Comparison of ENCODE assay signal across 10 cellular contexts in the genomic region with DNA sequence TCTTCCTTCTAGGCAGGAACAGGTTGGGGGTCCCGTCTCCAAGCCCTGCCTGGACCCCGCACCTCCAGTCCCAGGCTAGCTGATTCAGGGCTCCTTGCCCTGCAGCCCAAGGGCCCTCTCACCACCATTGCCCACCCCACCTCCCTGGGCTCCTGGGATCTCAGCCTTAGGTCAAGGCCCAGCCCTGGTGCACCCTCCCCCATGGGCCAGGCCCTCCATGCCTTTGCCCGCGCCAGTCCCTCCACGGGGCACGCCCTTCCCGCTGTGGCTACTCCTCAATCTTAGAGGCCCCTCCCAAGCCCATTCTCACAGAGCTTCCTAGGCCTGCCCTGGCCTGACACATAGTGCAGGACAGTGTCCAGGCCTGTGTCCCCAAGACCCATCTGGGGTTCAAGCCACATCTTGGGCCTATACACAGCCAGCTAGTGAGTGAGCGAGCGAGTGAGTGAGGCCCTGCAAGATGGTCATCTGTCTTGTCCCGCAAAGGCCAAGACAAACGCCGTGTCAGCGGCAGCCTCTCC. TPM values are rescaled to one million over a fixed set of nuclear protein-coding genes. Genes with fewer than 3 reads are reported as not detected.
DNase-seq lines count a peak whose midpoint lies in the region; ATAC-seq, FAIRE-seq and TF ChIP-seq lines count a peak whose summit lies in the region.
"Had no signal": no experiment of that assay in that cellular context is flagged by ENCODE, and none has a peak within 500 bp of the region (broad histone marks: within the 10 kb centered on the region; RNA-seq: fewer than 3 reads in every experiment).

No MANE protein-coding gene starts in this region.

- H4K91ac ChIP-seq in IMR-90 (ENCODE audit: insufficient read depth, low read depth, low read length): peak overlapping the region; percentile 72

- H4K8ac ChIP-seq in IMR-90 (ENCODE audit: low read depth in 2 of 2, low read length in 2 of 2): peak overlapping the region; percentile 29 to 95

- H3K4me3 ChIP-seq in A549 (no peak overlapping the region), IMR-90 (ENCODE audit: insufficient read depth, low read depth, low read length) (no peak overlapping the region), astrocyte (ENCODE audit: insufficient read depth, low read depth, low read length) (no peak overlapping the region), prostate gland (no peak overlapping the region)
- H3K4me3 ChIP-seq: ovary had no signal

- H4K20me1 ChIP-seq in IMR-90 (ENCODE audit: insufficient read depth, low read length) (no peaks in the 10 kb centered on the region), astrocyte (ENCODE audit: insufficient read depth, low read length) (no peaks in the 10 kb centered on the region)

- H2AFZ ChIP-seq in IMR-90 (replicated peaks; ENCODE audit: low read length, poor library complexity): peak overlapping the region; percentile 96
- H2AFZ ChIP-seq in astrocyte (ENCODE audit: low read depth, low read length): peak overlapping the region; percentile 75

- H3K4me1 ChIP-seq in A549 (no peaks in the 10 kb centered on the region), IMR-90 (ENCODE audit: control insufficient read depth, insufficient read depth, low read length) (no peaks in the 10 kb centered on the region; the same call in none of the 2 replicates), astrocyte (ENCODE audit: insufficient read depth, low read length) (no peaks in the 10 kb centered on the region), prostate gland (replicated peaks) (no peaks in the 10 kb centered on the region)

- no peaks in the 10 kb centered on the region for H3K4me1 Mint-ChIP-seq in astrocyte (ENCODE audit: low read depth, unreplicated experiment)
- H3K4me1 Mint-ChIP-seq in naive B cell: peaks cover 6 to 10% (median 8%) of the 10 kb centered on the region in 3 donors

- H2AK9ac ChIP-seq in IMR-90 (replicated peaks; ENCODE audit: low read depth, low read length, poor library complexity): peak overlapping the region; percentile 92

- H3K27me3 ChIP-seq in IMR-90 (ENCODE audit: control insufficient read depth, insufficient read depth, low read length) (peaks cover 9% of the 10 kb centered on the region; the same call in 1 of the 2 replicates), astrocyte (ENCODE audit: insufficient read depth, low read length) (no peaks in the 10 kb centered on the region), prostate gland (replicated peaks; ENCODE audit: insufficient read depth) (no peaks in the 10 kb centered on the region)
- H3K27me3 ChIP-seq: ovary had no signal

- TF ChIP-seq CTCF in A549 (IDR thresholded peaks at IDR 0.05): no peak
- TF ChIP-seq CTCF in IMR-90 (conservative IDR thresholded peaks at IDR 0.05; ENCODE audit: low read depth, low read length): no peak
- TF ChIP-seq CTCF in astrocyte (IDR thresholded peaks at IDR 0.05; ENCODE audit: insufficient read depth, low read depth, low read length): no peak
- no peak for TF ChIP-seq CTCF in prostate gland (IDR thresholded peaks at IDR 0.05)

- peak overlapping the region; percentile 43 for H3K14ac ChIP-seq in IMR-90 (replicated peaks; ENCODE audit: low read depth, low read length)

- peak overlapping the region; percentile 8 for H2BK20ac ChIP-seq in IMR-90 (ENCODE audit: low read depth, low read length)

- H3K56ac ChIP-seq in IMR-90 (ENCODE audit: extremely low read depth, insufficient read depth, low read length): no peak overlapping the region

- CTCF ChIA-PET in A549 (lab: Yijun Ruan, JAX) (interaction anchor here (0.6 to 8.4 kb wide), 72 partner anchors 8 to 310 kb away, joined by 3 to 215 read pairs (median 5); a partner anchor contains a TSS), IMR-90 (lab: Yijun Ruan, JAX) (interaction anchor here (0.6 to 2.0 kb wide), 22 partner anchors 8 to 228 kb away, joined by 3 to 27 read pairs (median 4); no protein-coding TSS in a partner anchor)

- in situ Hi-C loops in IMR-90 (cut with MboI; ENCODE audit: low sequenced_read_pairs): loop anchor here (5.0 kb wide), 1 partner anchor 182 kb away; no protein-coding TSS in a partner anchor

- no peaks in the 10 kb centered on the region for H3K9me3 ChIP-seq in A549
- H3K9me3 ChIP-seq in IMR-90 (ENCODE audit: control insufficient read depth, insufficient read depth, low read length): no peaks in the 10 kb centered on the region
- H3K9me3 ChIP-seq in astrocyte (ENCODE audit: insufficient read depth, low read depth, low read length): no peaks in the 10 kb centered on the region
- no peaks in the 10 kb centered on the region for H3K9me3 ChIP-seq in prostate gland
- H3K9me3 ChIP-seq: ovary had no signal

- H3K79me2 ChIP-seq in astrocyte (ENCODE audit: insufficient read depth, low read length): no peaks in the 10 kb centered on the region

- H3K27ac Mint-ChIP-seq in astrocyte (ENCODE audit: unreplicated experiment): no peak overlapping the region
- H3K27ac Mint-ChIP-seq in naive B cell: peak overlapping the region in 1 of 6 donors; percentile 42

- no peaks in the 10 kb centered on the region for H3K9me1 ChIP-seq in IMR-90 (ENCODE audit: insufficient read depth, low read length)

- dilution Hi-C loops in IMR-90 (cut with HindIII; ENCODE audit: low sequenced_read_pairs, unreplicated experiment): no loop called here

- no peaks in the 10 kb centered on the region for H3K79me1 ChIP-seq in IMR-90 (ENCODE audit: low read depth in 1 of 2, low read length in 2 of 2)

- BruUV-seq in IMR-90 (replicated peaks; lab: Mats Ljungman, UMichigan): no TSS peak

- no peak overlapping the region; the same call in 2 of the 3 replicates for H2BK15ac ChIP-seq in IMR-90 (ENCODE audit: low read depth, low read length)

- H3K27ac ChIP-seq in A549 (peak overlapping the region; percentile 50 to 79; a peak in 5 of 6 replicates), IMR-90 (ENCODE audit: insufficient read depth, low read length) (no peak overlapping the region), astrocyte (ENCODE audit: low read depth, low read length) (no peak overlapping the region), prostate gland (no peak overlapping the region)
- H3K27ac ChIP-seq: ovary had no signal

- ATAC-seq in A549 (peak; percentile 2 to 48; a peak in 4 of 6 replicates), IMR-90 (ENCODE audit: low read depth) (no peak), naive B cell (ENCODE audit: low read depth in 2 of 2) (peak; percentile 4 to 7), HG03196 (IDR thresholded peaks at IDR 0.05; ENCODE audit: unreplicated experiment) (no peak), HG02798 (IDR thresholded peaks at IDR 0.05; ENCODE audit: poor library complexity, unreplicated experiment) (no peak)

- no peak overlapping the region for H2BK5ac ChIP-seq in IMR-90 (ENCODE audit: low read depth, low read length, poor library complexity, severe bottlenecking)

- H3K9me3 Mint-ChIP-seq in astrocyte (ENCODE audit: unreplicated experiment): peaks cover 2% of the 10 kb centered on the region
- no peaks in the 10 kb centered on the region for H3K9me3 Mint-ChIP-seq in naive B cell

- intact Hi-C loops in IMR-90 (cut with micrococcal nuclease): loop anchor here (1.0 to 5.0 kb wide), 3 partner anchors 122 to 282 kb away; a partner anchor contains a TSS
- intact Hi-C loops in prostate gland (cut with DNase I): no loop called here

- H3K4me3 Mint-ChIP-seq in astrocyte (ENCODE audit: unreplicated experiment) (no peak overlapping the region), naive B cell (peak overlapping the region in 4 of 8 donors; percentile 25 to 67 (median 54))

- TF ChIP-seq POLR2A in A549 (IDR thresholded peaks at IDR 0.05; ENCODE audit: low read length): no peak
- TF ChIP-seq POLR2A in IMR-90 (IDR thresholded peaks at IDR 0.05; ENCODE audit: low read depth, low read length): no peak
- no peak for TF ChIP-seq POLR2A in prostate gland (IDR thresholded peaks at IDR 0.05)

- no peak for DNase-seq in A549 (ENCODE audit: low read depth in 1 of 2, low spot score in 1 of 2)
- DNase-seq in IMR-90: no peak
- DNase-seq in astrocyte (ENCODE audit: low read depth): no peak
- DNase-seq in naive B cell: no peak
- no peak for DNase-seq in prostate gland (ENCODE audit: low spot score)
- no peak for DNase-seq in cerebellar nuclear complex (lab: John Stamatoyannopoulos, UW)

- H2AK5ac ChIP-seq in IMR-90 (ENCODE audit: low read depth, low read length): peak overlapping the region; percentile 39; the same call in 1 of the 2 replicates

- no peak for FAIRE-seq in A549 (lab: Jason Lieb, UNC)
- no peak for FAIRE-seq in astrocyte (lab: Jason Lieb, UNC)

- no peak for TF ChIP-seq RAD21 in A549 (conservative IDR thresholded peaks at IDR 0.05 in 1 of 2, IDR thresholded peaks at IDR 0.05 in 1 of 2)
- TF ChIP-seq RAD21 in IMR-90 (IDR thresholded peaks at IDR 0.05; ENCODE audit: low read length): no peak

- H4K5ac ChIP-seq in IMR-90 (ENCODE audit: low read depth, low read length): peak overlapping the region; percentile 45

- H3K9ac ChIP-seq in IMR-90 (ENCODE audit: low read depth, low read length): peak overlapping the region; percentile 28
- H3K9ac ChIP-seq in astrocyte (ENCODE audit: low read length): peak overlapping the region; percentile 55

- H3K36me3 Mint-ChIP-seq in astrocyte (ENCODE audit: low read depth, unreplicated experiment) (no peaks in the 10 kb centered on the region), naive B cell (peaks cover 0 to 6% of the 10 kb centered on the region in 2 donors)

- peaks cover 52% of the 10 kb centered on the region for H3K27me3 Mint-ChIP-seq in astrocyte (ENCODE audit: low read depth, unreplicated experiment)
- H3K27me3 Mint-ChIP-seq in naive B cell: peaks cover 16 to 69% (median 26%) of the 10 kb centered on the region in 3 donors

- WGBS in A549 (ENCODE audit: missing lambda C conversion rate): 36% methylated on average over 5 of the region's 13 CpGs
- WGBS in IMR-90 (ENCODE audit: extremely low coverage in 2 of 2, insufficient read length in 1 of 2), 2 experiments: 92% methylated on average over 7 of the region's 13 CpGs; no CpG with 5 or more reads in 1 of the 2 experiments
- WGBS in prostate gland: 77% methylated on average over 13 of the region's 13 CpGs

- peak overlapping the region; percentile 71 for H3K4ac ChIP-seq in IMR-90 (ENCODE audit: low read depth, low read length)

- POLR2A ChIA-PET in A549 (lab: Yijun Ruan, JAX): interaction anchor here (0.6 to 1.3 kb wide), 2 partner anchors 180 to 646 kb away, joined by 4 read pairs; no protein-coding TSS in a partner anchor
- POLR2A ChIA-PET in IMR-90 (lab: Charles Lee; ENCODE audit: unreplicated experiment): interaction anchor here (0.5 kb wide), 1 partner anchor 168 kb away, joined by 4 read pairs; no protein-coding TSS in a partner anchor

- no peak overlapping the region for H3K18ac ChIP-seq in IMR-90 (ENCODE audit: low read depth, low read length)

- peak overlapping the region; percentile 95; the same call in 2 of the 3 replicates for H3K4me2 ChIP-seq in A549
- no peak overlapping the region for H3K4me2 ChIP-seq in IMR-90 (ENCODE audit: low read depth, low read length)
- peak overlapping the region; percentile 84 for H3K4me2 ChIP-seq in astrocyte (ENCODE audit: low read length)

- H3K36me3 ChIP-seq in IMR-90 (ENCODE audit: control insufficient read depth, insufficient read depth, low read length) (no peaks in the 10 kb centered on the region), astrocyte (ENCODE audit: insufficient read depth, low read length) (no peaks in the 10 kb centered on the region), prostate gland (no peaks in the 10 kb centered on the region)
- H3K36me3 ChIP-seq: ovary had no signal

- no peak for TF ChIP-seq EP300 in A549 (IDR thresholded peaks at IDR 0.05)

- H2BK120ac ChIP-seq in IMR-90 (ENCODE audit: low read depth, low read length): peak overlapping the region; percentile 47; the same call in 1 of the 2 replicates

- H3K23ac ChIP-seq in IMR-90 (ENCODE audit: low read depth, low read length): no peak overlapping the region

RNA-seq across cellular contexts. Expression of a gene that starts 6.9 kb away (rescaled TPM):
- polyA plus RNA-seq in A549 (2011; rRNA removed) (0.06 and 0.25 TPM in 2 replicates), A549 (2017; fragmentation: RNase III; extraction: RNeasy Plus Mini Kit Qiagen cat#74134 plus additional on column Dnase treatment) (0.48 to 1.1 TPM (median 0.63 TPM) in 3 replicates), IMR-90 (2012; rRNA removed) (1.5 and 4.6 TPM in 2 replicates), naive B cell (ENCODE audit: low read depth in 6 of 6) (1 to 10 TPM in 5 of 6 donors, under 1 TPM in 1; 0.38 to 6.2 (median 4.0) TPM)
- 1.3 and 2.1 TPM in 2 replicates for polyA plus RNA-seq in A549 (2012; cell fraction: cytosol; rRNA removed)
- polyA plus RNA-seq in A549 (2012; cell fraction: nucleus; rRNA removed): 6.6 and 10.5 TPM in 2 replicates
- not detected in 2 replicates for polyA minus RNA-seq in A549 (2011; rRNA and poly(A)+ RNA removed)
- total RNA-seq in IMR-90 (2012; rRNA removed) (0.18 and 0.28 TPM in 2 replicates), astrocyte (0.95 and 2.8 TPM in 2 replicates), prostate gland (10 to 100 TPM in 1 of 2 donors, 1 to 10 TPM in 1; 6.8 to 60.3 TPM)
- 1.2 and 3.0 TPM in 2 replicates for polyA plus RNA-seq in IMR-90 (2012; cell fraction: cytosol; rRNA removed)
- 7.1 and 36.7 TPM in 2 replicates for polyA plus RNA-seq in IMR-90 (2012; cell fraction: nucleus; rRNA removed; ENCODE audit: low replicate concordance)

RNA-seq across cellular contexts. Expression of a gene that starts 15.9 kb away (rescaled TPM):
- polyA plus RNA-seq in A549 (2011; rRNA removed) (4.6 and 5.7 TPM in 2 replicates), A549 (2017; fragmentation: RNase III; extraction: RNeasy Plus Mini Kit Qiagen cat#74134 plus additional on column Dnase treatment) (10.8 to 13.9 TPM (median 12.6 TPM) in 3 replicates), IMR-90 (2012; rRNA removed) (20.7 and 22.3 TPM in 2 replicates), naive B cell (ENCODE audit: low read depth in 6 of 6) (1 to 10 TPM in 3 of 6 donors, under 1 TPM in 2, not detected in 1; 0.38 to 1.6 (median 1.0) TPM)
- polyA plus RNA-seq in A549 (2012; cell fraction: cytosol; rRNA removed): 8.7 and 9.2 TPM in 2 replicates
- 26.6 and 30.3 TPM in 2 replicates for polyA plus RNA-seq in A549 (2012; cell fraction: nucleus; rRNA removed)
- polyA minus RNA-seq in A549 (2011; rRNA and poly(A)+ RNA removed): 7.7 and 11.8 TPM in 2 replicates
- total RNA-seq in IMR-90 (2012; rRNA removed) (16.8 and 17.2 TPM in 2 replicates), astrocyte (7.3 and 8.6 TPM in 2 replicates), prostate gland (10 to 100 TPM; 17.1 to 96.2 TPM)
- 10.4 and 22.8 TPM in 2 replicates for polyA plus RNA-seq in IMR-90 (2012; cell fraction: cytosol; rRNA removed)
- 65.7 and 90.4 TPM in 2 replicates for polyA plus RNA-seq in IMR-90 (2012; cell fraction: nucleus; rRNA removed; ENCODE audit: low replicate concordance)

RNA-seq across cellular contexts. Expression of a gene that starts 30.4 kb away (rescaled TPM):
- polyA plus RNA-seq in A549 (2011; rRNA removed) (0.30 and 0.66 TPM in 2 replicates), A549 (2017; fragmentation: RNase III; extraction: RNeasy Plus Mini Kit Qiagen cat#74134 plus additional on column Dnase treatment) (2.8 to 3.0 TPM (median 2.9 TPM) in 3 replicates), IMR-90 (2012; rRNA removed) (0.03 and 0.13 TPM in 2 replicates), naive B cell (ENCODE audit: low read depth in 6 of 6) (not detected)
- polyA plus RNA-seq in A549 (2012; cell fraction: cytosol; rRNA removed): 2.2 and 3.6 TPM in 2 replicates
- polyA plus RNA-seq in A549 (2012; cell fraction: nucleus; rRNA removed): 9.3 and 10.3 TPM in 2 replicates
- polyA minus RNA-seq in A549 (2011; rRNA and poly(A)+ RNA removed): 0.95 and 1.8 TPM in 2 replicates
- total RNA-seq in IMR-90 (2012; rRNA removed) (not detected in 2 replicates), astrocyte (2.0 and 6.8 TPM in 2 replicates), prostate gland (10 to 100 TPM; 11.0 to 20.2 TPM)
- 0.03 TPM in 1 of 2 replicates, not detected in the other for polyA plus RNA-seq in IMR-90 (2012; cell fraction: cytosol; rRNA removed)
- polyA plus RNA-seq in IMR-90 (2012; cell fraction: nucleus; rRNA removed; ENCODE audit: low replicate concordance): 0.08 and 0.36 TPM in 2 replicates
- total RNA-seq: kidney epithelial cell had no signal

Comparison
In these comparisons a context has a peak if more than half of its experiments do, and no peak if none do; other contexts are left out.
1. ATAC-seq: peak in A549 (2 of 2) and naive B cell (2 of 2); none in IMR-90 (single experiment), HG03196 (single experiment) and HG02798 (single experiment).
2. H3K27ac ChIP-seq: peak in A549 (2 of 2); none in IMR-90 (single experiment), astrocyte (single experiment) and prostate gland (0 of 2).